Comparison of ENCODE assay signal across 25 cellular contexts in the genomic region with DNA sequence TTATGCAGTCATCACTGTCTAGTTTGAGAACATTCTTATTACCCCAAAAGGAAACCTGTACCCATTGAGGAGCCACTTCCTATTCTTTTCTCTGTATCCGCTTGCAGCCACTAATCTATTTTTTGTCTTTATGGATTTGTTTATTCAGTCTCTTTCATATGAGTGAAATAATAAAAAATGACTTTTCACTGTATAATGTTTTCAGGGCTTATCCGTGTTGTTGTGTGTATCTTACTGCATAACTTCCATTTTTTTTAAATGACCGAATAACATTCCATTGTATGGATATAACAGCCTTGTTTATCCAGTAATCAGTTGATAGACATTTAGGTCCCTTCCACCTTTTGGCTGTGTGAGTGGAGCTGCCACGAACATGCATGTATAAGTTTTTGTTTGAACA.
DNase-seq lines count a peak whose midpoint lies in the region; ATAC-seq, FAIRE-seq and TF ChIP-seq lines count a peak whose summit lies in the region.
"Had no signal": no experiment of that assay in that cellular context is flagged by ENCODE, and none has a peak within 500 bp of the region (broad histone marks: within the 10 kb centered on the region; RNA-seq: fewer than 3 reads in every experiment).

No MANE protein-coding gene starts in this region.

- no peak overlapping the region for H3K27ac ChIP-seq in GM12878 (ENCODE audit: control insufficient read depth, insufficient read depth)
- no peak overlapping the region for H3K27ac ChIP-seq in left lung
- H3K27ac ChIP-seq: BLaER1 treated with 17β-estradiol and CSF1 and Interleukin-3, amounts not matched to agents 10 nM and 100 nM; PC-9 had no signal

- DNase-seq in EH (ENCODE audit: low read depth) (peak; percentile 45), HS-27A (ENCODE audit: low read depth) (peak; percentile 26), GM12878 (ENCODE audit: low read depth, low spot score) (no peak), iris pigment epithelial cell (ENCODE audit: low read depth) (peak; percentile 47), GOT3 (lab: John Stamatoyannopoulos, UW) (no peak), T-helper 17 cell (no peak), left lung (no peak), NCI-H524 (lab: John Stamatoyannopoulos, UW) (no peak)
- DNase-seq: 8988T; Caco-2; CD4-positive, alpha-beta memory T cell; DMS 273 treated with DMSO at 0.1 percent for 48 hours; DND-41; GDM1; H7; NCI-H1417 treated with DMSO at 0.1 percent for 48 hours; NCI-H187; NCI-H2107; NCI-H748 treated with DMSO at 0.1 percent for 48 hours; PC-9; RPMI8226; T-cell had no signal

- in situ Hi-C loops in GM12878 (cut with MboI) = no loop called here

- peak; percentile 44; the same call in 1 of the 3 replicates for ATAC-seq in GM12878
- no peak for ATAC-seq in T-helper 17 cell
- no peak for ATAC-seq in left lung
- ATAC-seq: SK-N-SH treated with all-trans-retinoic acid at 6 μM for 48 hours, T-cell had no signal

- H3K27me3 Mint-ChIP-seq in T-helper 17 cell = no peaks in the 10 kb centered on the region
- H3K27me3 Mint-ChIP-seq: CD4-positive, alpha-beta memory T cell; IgD-negative memory B cell; T-cell had no signal

- no peak for TF ChIP-seq RAD21 in GM12878 (IDR thresholded peaks at IDR 0.05; ENCODE audit: insufficient read depth, low read depth, low read length)

- BruUV-seq in GM12878 (replicated peaks; lab: Mats Ljungman, UMichigan) = no TSS peak

- intact Hi-C loops in GM12878 (cut with micrococcal nuclease; ENCODE audit: unreplicated experiment) (no loop called here), left lung (cut with DNase I) (no loop called here)

- no peak overlapping the region for H2AFZ ChIP-seq in GM12878 (ENCODE audit: control insufficient read depth, low read depth, low read length)
- H2AFZ ChIP-seq: PC-9 had no signal

- POLR2A ChIA-PET in GM12878 (lab: Charles Lee) = no interaction called here

- no peak for TF ChIP-seq POLR2A in GM12878 (IDR thresholded peaks at IDR 0.05; ENCODE audit: low read depth, low read length)

- H3K36me3 ChIP-seq in GM12878 (ENCODE audit: control insufficient read depth in 2 of 2, insufficient read depth in 2 of 2, low read length in 1 of 2) (no peaks in the 10 kb centered on the region; a peak in 1 of 4 replicates), left lung (no peaks in the 10 kb centered on the region)

- CTCF ChIA-PET in GM12878 (lab: Yijun Ruan, JAX) = no interaction called here

- RAD21 ChIA-PET in GM12878 (lab: Charles Lee; ENCODE audit: unreplicated experiment) = no interaction called here

- no peak for TF ChIP-seq EP300 in GM12878 (IDR thresholded peaks at IDR 0.05; ENCODE audit: borderline replicate concordance in 1 of 2, control insufficient read depth in 1 of 2, low read depth in 2 of 2, low read length in 2 of 2)

- H3K27me3 ChIP-seq in GM12878 (replicated peaks in 1 of 2; ENCODE audit: control insufficient read depth in 2 of 2, insufficient read depth in 2 of 2, low read length in 1 of 2) (no peaks in the 10 kb centered on the region), left lung (no peaks in the 10 kb centered on the region)
- H3K27me3 ChIP-seq: BLaER1 treated with 17β-estradiol and CSF1 and Interleukin-3, amounts not matched to agents 10 nM and 100 nM had no signal

- H4K20me1 ChIP-seq in GM12878 (ENCODE audit: control insufficient read depth, insufficient read depth) = no peaks in the 10 kb centered on the region; the same call in 1 of the 2 replicates

- 88% methylated on average over 4 of the region's 4 CpGs for WGBS in GM12878 (ENCODE audit: insufficient coverage, insufficient replicate concordance, low lambda C conversion rate, missing lambda C conversion rate)

- H3K9me3 ChIP-seq in GM12878 (replicated peaks; ENCODE audit: control insufficient read depth, insufficient read depth, low read length) (no peaks in the 10 kb centered on the region), T-helper 17 cell (ENCODE audit: control insufficient read depth, low read length, poor library complexity, severe bottlenecking) (no peaks in the 10 kb centered on the region), left lung (no peaks in the 10 kb centered on the region)
- H3K9me3 ChIP-seq: Caco-2 had no signal

- H3K4me1 ChIP-seq in GM12878 (ENCODE audit: control insufficient read depth, insufficient read depth, low read length) (no peaks in the 10 kb centered on the region), left lung (peaks cover 0 to 23% of the 10 kb centered on the region in 2 donors)
- H3K4me1 ChIP-seq: Caco-2 had no signal

- no peak overlapping the region for H3K4me3 ChIP-seq in GM12878
- H3K4me3 ChIP-seq in left lung = no peak overlapping the region
- H3K4me3 ChIP-seq: BLaER1 treated with 17β-estradiol and CSF1 and Interleukin-3, amounts not matched to agents 10 nM and 100 nM; PC-9 had no signal

- peaks cover 49% of the 10 kb centered on the region for H3K79me2 ChIP-seq in GM12878 (ENCODE audit: control insufficient read depth, insufficient read depth, low read length)

- H3K4me3 Mint-ChIP-seq in T-helper 17 cell = no peak overlapping the region
- H3K4me3 Mint-ChIP-seq: CD4-positive, alpha-beta memory T cell; T-cell had no signal

- no peak overlapping the region for H3K27ac Mint-ChIP-seq in T-helper 17 cell
- H3K27ac Mint-ChIP-seq: CD4-positive, alpha-beta memory T cell; IgD-negative memory B cell; T-cell had no signal

- no peak for FAIRE-seq in GM12878 (lab: Jason Lieb, UNC)

- no peak overlapping the region for H3K9ac ChIP-seq in GM12878 (ENCODE audit: control insufficient read depth, insufficient read depth, low read length)
- H3K9ac ChIP-seq: BLaER1 treated with 17β-estradiol and CSF1 and Interleukin-3, amounts not matched to agents 10 nM and 100 nM had no signal

- H3K4me1 Mint-ChIP-seq in T-helper 17 cell = peaks cover 37% of the 10 kb centered on the region

- SMC1A ChIA-PET in GM12878 (lab: Charles Lee; ENCODE audit: uncharacterized antibody, unreplicated experiment) = no interaction called here

- H3K4me2 ChIP-seq in GM12878 (ENCODE audit: control insufficient read depth, insufficient read depth) = no peak overlapping the region
- H3K4me2 ChIP-seq: PC-9 had no signal

- H3K36me3 Mint-ChIP-seq in T-helper 17 cell (ENCODE audit: low read depth) = peaks cover 2% of the 10 kb centered on the region
- H3K36me3 Mint-ChIP-seq: CD4-positive, alpha-beta memory T cell had no signal

- TF ChIP-seq CTCF in GM12878 (IDR thresholded peaks at IDR 0.05 in 2 of 3, conservative IDR thresholded peaks at IDR 0.05 in 1 of 3; ENCODE audit: control insufficient read depth in 2 of 3, extremely low read depth in 1 of 3, insufficient read depth in 1 of 3, low read depth in 3 of 3, low read length in 3 of 3) (no peak), left lung (IDR thresholded peaks at IDR 0.05) (no peak)

TF ChIP-seq in GM12878, 131 proteins besides CTCF, POLR2A, EP300 and RAD21:
- TF ChIP-seq SMARCA5 (IDR thresholded peaks at IDR 0.05) (no peak), HDAC6 (IDR thresholded peaks at IDR 0.05; ENCODE audit: unreplicated experiment) (no peak)

Comparison
In these comparisons a context has a peak if more than half of its experiments do, and no peak if none do; other contexts are left out.
1. DNase-seq: peak in EH (single experiment), HS-27A (single experiment) and iris pigment epithelial cell (single experiment); none in GM12878 (single experiment), GOT3 (single experiment), T-helper 17 cell (0 of 3), left lung (0 of 2) and NCI-H524 (0 of 2).